Comparison of ENCODE assay signal across 10 cellular contexts in genomic region chr11:12179521-12179920, GRCh38.
DNase-seq lines count a peak whose midpoint lies in the region; ATAC-seq, FAIRE-seq and TF ChIP-seq lines count a peak whose summit lies in the region.
"Had no signal": no experiment of that assay in that cellular context is flagged by ENCODE, and none has a peak within 500 bp of the region (broad histone marks: within the 10 kb centered on the region; RNA-seq: fewer than 3 reads in every experiment).

No MANE protein-coding gene starts in this region.

- peak; percentile 76 for DNase-seq in NCI-H2107 treated with DMSO at 0.1 percent for 48 hours (lab: John Stamatoyannopoulos, UW; ENCODE audit: unreplicated experiment)
- DNase-seq in NCI-H2107 (lab: John Stamatoyannopoulos, UW): no peak
- peak; percentile 69 for DNase-seq in RPMI8226
- DNase-seq in smooth muscle cell (lab: John Stamatoyannopoulos, UW; ENCODE audit: unreplicated experiment): no peak
- no peak for DNase-seq in HTR-8/SVneo (ENCODE audit: insufficient read length, low spot score)
- DNase-seq: cerebellar nuclear complex; stimulated activated naive CD4-positive, alpha-beta T cell treated with Interleukin-2 at 50 U/mL for 16 hours had no signal

- no peak overlapping the region for H3K4me3 ChIP-seq in gastroesophageal sphincter
- no peak overlapping the region for H3K4me3 ChIP-seq in smooth muscle cell

- H3K27ac ChIP-seq in gastroesophageal sphincter: peak overlapping the region; percentile 9 to 81 (median 77)
- H3K27ac ChIP-seq in smooth muscle cell (ENCODE audit: low read depth): peak overlapping the region; percentile 99

- H3K9me3 ChIP-seq in gastroesophageal sphincter: no peaks in the 10 kb centered on the region
- no peaks in the 10 kb centered on the region for H3K9me3 ChIP-seq in smooth muscle cell (replicated peaks; ENCODE audit: low read depth)

- H4K20me1 ChIP-seq in smooth muscle cell (ENCODE audit: low read depth): no peaks in the 10 kb centered on the region

- H2AFZ ChIP-seq in smooth muscle cell (ENCODE audit: low read depth): no peak overlapping the region

- H3K9ac ChIP-seq in smooth muscle cell (ENCODE audit: low read depth): no peak overlapping the region

- H3K27me3 ChIP-seq in gastroesophageal sphincter (no peaks in the 10 kb centered on the region), smooth muscle cell (ENCODE audit: low read depth) (no peaks in the 10 kb centered on the region)

- no peaks in the 10 kb centered on the region for H3K36me3 ChIP-seq in gastroesophageal sphincter
- no peaks in the 10 kb centered on the region for H3K36me3 ChIP-seq in smooth muscle cell (ENCODE audit: low read depth)

- no peak for TF ChIP-seq EP300 in gastroesophageal sphincter (IDR thresholded peaks at IDR 0.05)

- no peak for FAIRE-seq in HTR-8/SVneo (lab: Jason Lieb, UNC)

- TF ChIP-seq CTCF in gastroesophageal sphincter (IDR thresholded peaks at IDR 0.05) (no peak), smooth muscle cell (IDR thresholded peaks at IDR 0.05; ENCODE audit: borderline replicate concordance, insufficient read depth, poor library complexity, severe bottlenecking) (no peak)

- H3F3A ChIP-seq in smooth muscle cell (ENCODE audit: low read depth): peaks cover 47% of the 10 kb centered on the region

- 28 to 49% methylated on average over 2 to 4 of the region's 4 CpGs for WGBS in gastroesophageal sphincter (ENCODE audit: low coverage in 1 of 2), 2 donors
- 65% methylated on average over 4 of the region's 4 CpGs for WGBS in smooth muscle cell (ENCODE audit: low lambda C conversion rate)

- ATAC-seq in gastroesophageal sphincter (no peak), GM19463 (IDR thresholded peaks at IDR 0.05; ENCODE audit: unreplicated experiment) (no peak), GM19351 (IDR thresholded peaks at IDR 0.05; ENCODE audit: unreplicated experiment) (no peak)

- TF ChIP-seq POLR2A in gastroesophageal sphincter (IDR thresholded peaks at IDR 0.05): no peak

- H3K79me2 ChIP-seq in smooth muscle cell (ENCODE audit: low read depth): peaks cover 56% of the 10 kb centered on the region

- peaks cover 17 to 66% (median 18%) of the 10 kb centered on the region in 3 donors for H3K4me1 ChIP-seq in gastroesophageal sphincter
- peaks cover 24% of the 10 kb centered on the region for H3K4me1 ChIP-seq in smooth muscle cell (ENCODE audit: low read depth)

- no peak overlapping the region for H3K4me2 ChIP-seq in smooth muscle cell

Comparison
In these comparisons a context has a peak if more than half of its experiments do, and no peak if none do; other contexts are left out.
1. DNase-seq: peak in NCI-H2107 treated with DMSO at 0.1 percent for 48 hours (single experiment) and RPMI8226 (single experiment); none in NCI-H2107 (single experiment), smooth muscle cell (single experiment) and HTR-8/SVneo (single experiment).